In the genomic region with DNA sequence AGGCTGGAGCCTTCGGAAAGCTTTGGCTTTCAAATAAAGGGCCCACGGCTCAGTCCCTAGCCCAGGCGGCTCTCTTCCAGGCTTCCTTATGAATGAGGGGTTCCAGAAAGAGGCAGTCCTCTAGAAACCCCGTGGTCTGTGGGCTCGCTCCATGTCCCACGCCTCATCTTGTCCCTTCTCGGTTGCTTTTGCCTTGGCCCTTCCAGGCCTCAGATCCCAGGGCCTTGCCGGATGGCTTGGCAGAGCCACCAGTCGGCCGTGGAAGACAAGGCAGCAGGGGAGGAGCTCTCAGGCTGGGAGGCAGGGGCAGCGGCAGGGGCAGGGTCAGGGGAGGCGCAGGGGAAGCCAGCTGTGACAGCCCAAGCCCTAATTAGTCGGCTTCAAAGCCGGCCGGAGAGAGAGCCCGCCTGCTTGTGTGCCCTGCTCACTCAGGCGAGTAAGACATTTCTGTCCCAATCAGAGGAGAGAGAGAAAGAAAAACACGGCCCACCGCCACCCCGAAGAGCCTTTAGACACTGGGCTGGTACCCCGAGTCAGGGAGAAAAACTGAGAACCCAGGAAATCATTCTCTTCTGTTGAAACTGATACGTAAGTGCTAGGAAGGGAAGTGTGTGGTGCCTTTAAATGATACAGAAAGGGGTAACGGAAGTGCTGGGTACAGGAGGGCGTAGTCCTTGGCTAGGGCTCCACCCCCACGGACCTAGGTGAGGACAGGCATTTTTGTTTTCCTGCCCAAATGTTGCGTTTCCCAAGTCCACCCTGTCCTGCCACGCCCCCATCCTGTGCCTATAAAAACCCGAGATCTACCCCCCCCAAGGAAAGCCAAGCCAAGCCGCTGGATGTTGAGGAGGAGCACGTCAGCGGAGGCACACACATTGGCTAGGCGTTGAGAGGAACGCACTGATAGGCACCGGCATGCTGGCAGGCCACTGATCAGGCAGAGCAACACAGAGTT, we compare ENCODE assay signal across 9 cellular contexts. TPM values are rescaled to one million over a fixed set of nuclear protein-coding genes. Genes with fewer than 3 reads are reported as not detected.
DNase-seq lines count a peak whose midpoint lies in the region; ATAC-seq, FAIRE-seq and TF ChIP-seq lines count a peak whose summit lies in the region.
"Had no signal": no experiment of that assay in that cellular context is flagged by ENCODE, and none has a peak within 500 bp of the region (broad histone marks: within the 10 kb centered on the region; RNA-seq: fewer than 3 reads in every experiment).

No MANE protein-coding gene starts in this region.

- H2AK5ac ChIP-seq in mesendoderm (ENCODE audit: low read length): no peak overlapping the region

- H3K4me3 ChIP-seq in BLaER1 treated with 17β-estradiol and CSF1 and Interleukin-3, amounts not matched to agents 10 nM and 100 nM: peak overlapping the region; percentile 29 to 65 (median 50); a peak in 19 of 20 replicates
- no peak overlapping the region for H3K4me3 ChIP-seq in mesendoderm (ENCODE audit: low read length)

- peaks cover 23 to 45% (median 35%) of the 10 kb centered on the region in 10 experiments for H3K4me1 ChIP-seq in BLaER1 treated with 17β-estradiol and CSF1 and Interleukin-3, amounts not matched to agents 10 nM and 100 nM
- no peaks in the 10 kb centered on the region for H3K4me1 ChIP-seq in mesendoderm (ENCODE audit: control insufficient read depth, low read depth, low read length)

- no peak overlapping the region for H2BK15ac ChIP-seq in mesendoderm (replicated peaks; ENCODE audit: low read depth)

- no peaks in the 10 kb centered on the region for H3K36me3 ChIP-seq in BLaER1 treated with 17β-estradiol and CSF1 and Interleukin-3, amounts not matched to agents 10 nM and 100 nM
- H3K36me3 ChIP-seq in mesendoderm (ENCODE audit: control insufficient read depth, insufficient read depth, low read length): no peaks in the 10 kb centered on the region

- no peaks in the 10 kb centered on the region for H4K20me1 ChIP-seq in BLaER1 treated with 17β-estradiol and CSF1 and Interleukin-3, amounts not matched to agents 10 nM and 100 nM

- peak overlapping the region; percentile 78 to 98 (median 89) for H3K4me2 ChIP-seq in BLaER1 treated with 17β-estradiol and CSF1 and Interleukin-3, amounts not matched to agents 10 nM and 100 nM
- no peak overlapping the region for H3K4me2 ChIP-seq in mesendoderm (ENCODE audit: low read length)

- no peak overlapping the region for H3K23ac ChIP-seq in mesendoderm (ENCODE audit: low read length)

- peak overlapping the region; percentile 23 for H3K18ac ChIP-seq in mesendoderm (ENCODE audit: low read length)

- ATAC-seq in HG03354 (IDR thresholded peaks at IDR 0.05; ENCODE audit: poor library complexity, severe bottlenecking, unreplicated experiment): no peak

- WGBS in mesendoderm (ENCODE audit: extremely low coverage, insufficient coverage, low lambda C conversion rate): no CpG with 5 or more reads among the region's 34 CpGs

- no peaks in the 10 kb centered on the region for H3K79me2 ChIP-seq in mesendoderm (ENCODE audit: control insufficient read depth, insufficient read depth, low read length)

- FAIRE-seq in D721Med (lab: Jason Lieb, UNC): no peak

- TF ChIP-seq CTCF in D721Med (IDR thresholded peaks at IDR 0.05; ENCODE audit: insufficient read depth, missing control alignments): no peak

- peak overlapping the region; percentile 35 for H2BK5ac ChIP-seq in mesendoderm (ENCODE audit: low read length)

- peak; percentile 88 for DNase-seq in NCI-H2029 treated with DMSO at 0.1 percent for 48 hours (lab: John Stamatoyannopoulos, UW)
- DNase-seq in dermis blood vessel endothelial cell: peak; percentile 26
- DNase-seq in mesendoderm: peak; percentile 95
- no peak for DNase-seq in GM03348 (ENCODE audit: low spot score)
- no peak for DNase-seq in AG08396 (ENCODE audit: low spot score)
- DNase-seq in D721Med (ENCODE audit: insufficient read length, low spot score): no peak
- DNase-seq: DND-41 had no signal

- no peaks in the 10 kb centered on the region for H3K27me3 ChIP-seq in BLaER1 treated with 17β-estradiol and CSF1 and Interleukin-3, amounts not matched to agents 10 nM and 100 nM
- no peaks in the 10 kb centered on the region for H3K27me3 ChIP-seq in mesendoderm (ENCODE audit: insufficient read depth, low read length, poor library complexity)

- peak overlapping the region; percentile 87 to 97 (median 93) for H3K27ac ChIP-seq in BLaER1 treated with 17β-estradiol and CSF1 and Interleukin-3, amounts not matched to agents 10 nM and 100 nM
- H3K27ac ChIP-seq in mesendoderm (ENCODE audit: low read depth, low read length): no peak overlapping the region

- peak overlapping the region; percentile 81 to 89 (median 85) for H3K9ac ChIP-seq in BLaER1 treated with 17β-estradiol and CSF1 and Interleukin-3, amounts not matched to agents 10 nM and 100 nM
- H3K9ac ChIP-seq in mesendoderm (ENCODE audit: low read length): peak overlapping the region; percentile 57

- peak overlapping the region; percentile 15 for H2BK120ac ChIP-seq in mesendoderm (ENCODE audit: low read depth, low read length)

- no peak overlapping the region for H4K8ac ChIP-seq in mesendoderm (ENCODE audit: low read depth, low read length)

- H3K56ac ChIP-seq in mesendoderm (ENCODE audit: low read length): peak overlapping the region; percentile 79

- H3K9me3 ChIP-seq in BLaER1 treated with 17β-estradiol and CSF1 and Interleukin-3, amounts not matched to agents 10 nM and 100 nM (replicated peaks in 1 of 11): peaks cover 0 to 1% (median 0%) of the 10 kb centered on the region in 11 experiments; a peak in 1 of 22 replicates

- H3K79me1 ChIP-seq in mesendoderm (ENCODE audit: low read length): no peaks in the 10 kb centered on the region

- H3K4ac ChIP-seq in mesendoderm (ENCODE audit: low read depth, low read length): peak overlapping the region; percentile 61

- peak overlapping the region; percentile 84 for H4K5ac ChIP-seq in mesendoderm (ENCODE audit: low read length)

RNA-seq across cellular contexts. Expression of a gene that starts 27.8 kb away (rescaled TPM):
- under 0.01 TPM in 2 replicates for total RNA-seq in dermis blood vessel endothelial cell
- 0.29 TPM for polyA plus RNA-seq in mesendoderm (2013, experiment 1 of 2)
- polyA plus RNA-seq in mesendoderm (2013, experiment 2 of 2): 0.35 TPM

Comparison
In these comparisons a context has a peak if more than half of its experiments do, and no peak if none do; other contexts are left out.
1. DNase-seq: peak in NCI-H2029 treated with DMSO at 0.1 percent for 48 hours (single experiment), dermis blood vessel endothelial cell (single experiment) and mesendoderm (single experiment); none in GM03348 (single experiment), AG08396 (single experiment) and D721Med (single experiment).